ENCODE assay signal across 21 cellular contexts in genomic region chr16:70399326-70399725, GRCh38.
"Had no signal": no experiment of that assay in that cellular context is flagged by ENCODE, and none has a peak within 500 bp of the region (broad histone marks: within the 10 kb centered on the region; RNA-seq: fewer than 3 reads in every experiment).

No MANE protein-coding gene starts in this region.

- ATAC-seq: activated CD4-positive, CD25-positive, alpha-beta regulatory T cell treated with anti-CD3 and anti-CD28 coated beads, Interleukin-2, amount 50 U/mL, for 24 hours; body of pancreas; heart left ventricle; left lung; pancreas; right lobe of liver; stimulated activated memory B cell treated with anti-CD40 and anti-IgM and Interleukin-4, amounts not matched to agents 10 μg/mL and 1 μg/mL and 100 μg/mL, for 72 hours; upper lobe of right lung had no signal

- H3K27me3 Mint-ChIP-seq: activated naive CD8-positive, alpha-beta T cell treated with anti-CD3 and anti-CD28 coated beads, Interleukin-2, amount 10 ng/mL, durations not matched to agents 7 days and 5 days; central memory CD8-positive, alpha-beta T cell had no signal

- H3K4me1 ChIP-seq: body of pancreas, pancreas had no signal

- H3K4me2 ChIP-seq: smooth muscle cell had no signal

- H3K27ac ChIP-seq: body of pancreas, coronary artery, heart left ventricle, left lung, pancreas, right lobe of liver, thoracic aorta, upper lobe of right lung had no signal

- DNase-seq: activated CD8-positive, alpha-beta memory T cell treated with anti-CD3 and anti-CD28 coated beads for 24 hours; activated CD8-positive, alpha-beta memory T cell treated with anti-CD3 and anti-CD28 coated beads, Interleukin-2, amount 50 U/mL, for 48 hours; activated naive CD8-positive, alpha-beta T cell treated with anti-CD3 and anti-CD28 coated beads, Interleukin-2, amount 10 ng/mL, durations not matched to agents 7 days and 5 days; amygdala; body of pancreas; heart left ventricle; left lung; pancreas; right lobe of liver; stimulated activated CD4-positive, alpha-beta T cell treated with anti-CD3 and anti-CD28 coated beads, Interleukin-4, amount 100 ng/mL, for 24 hours; upper lobe of right lung had no signal

- H3K9me3 Mint-ChIP-seq: activated naive CD8-positive, alpha-beta T cell treated with anti-CD3 and anti-CD28 coated beads, Interleukin-2, amount 10 ng/mL, durations not matched to agents 7 days and 5 days; central memory CD8-positive, alpha-beta T cell; mesothelial cell of epicardium; stimulated activated memory B cell treated with anti-CD40 and anti-IgM and Interleukin-4, amounts not matched to agents 10 μg/mL and 1 μg/mL and 100 μg/mL, for 72 hours; T-helper 1 cell treated with Interleukin-12 subunit alpha and Interleukin-12 subunit beta and Interleukin-4 antibody, amounts not matched to agents 30 μg/mL and 1 μg/mL, for 36 hours had no signal

- H3K27me3 ChIP-seq: body of pancreas, heart left ventricle, left lung, pancreas, right lobe of liver, upper lobe of right lung had no signal

- H3K9me3 ChIP-seq: body of pancreas, heart left ventricle, left lung, pancreas, right lobe of liver, thoracic aorta, upper lobe of right lung had no signal

- H3K4me3 ChIP-seq: body of pancreas, coronary artery, heart left ventricle, left lung, pancreas, right lobe of liver, smooth muscle cell, thoracic aorta, upper lobe of right lung had no signal

- H3K4me3 Mint-ChIP-seq: activated naive CD8-positive, alpha-beta T cell treated with anti-CD3 and anti-CD28 coated beads, Interleukin-2, amount 10 ng/mL, durations not matched to agents 7 days and 5 days; central memory CD8-positive, alpha-beta T cell; mesothelial cell of epicardium; stimulated activated memory B cell treated with anti-CD40 and anti-IgM and Interleukin-4, amounts not matched to agents 10 μg/mL and 1 μg/mL and 100 μg/mL, for 72 hours; T-helper 1 cell treated with Interleukin-12 subunit alpha and Interleukin-12 subunit beta and Interleukin-4 antibody, amounts not matched to agents 30 μg/mL and 1 μg/mL, for 36 hours had no signal

- FAIRE-seq: endometrium, frontal cortex, pancreas had no signal

- H3K4me1 Mint-ChIP-seq: mesothelial cell of epicardium had no signal

- H3K36me3 ChIP-seq: pancreas, right lobe of liver had no signal

- H3K27ac Mint-ChIP-seq: activated naive CD8-positive, alpha-beta T cell treated with anti-CD3 and anti-CD28 coated beads, Interleukin-2, amount 10 ng/mL, durations not matched to agents 7 days and 5 days; stimulated activated memory B cell treated with anti-CD40 and anti-IgM and Interleukin-4, amounts not matched to agents 10 μg/mL and 1 μg/mL and 100 μg/mL, for 72 hours; T-helper 1 cell treated with Interleukin-12 subunit alpha and Interleukin-12 subunit beta and Interleukin-4 antibody, amounts not matched to agents 30 μg/mL and 1 μg/mL, for 36 hours had no signal
